13 cellular contexts compared by ENCODE assay signal in the genomic region with DNA sequence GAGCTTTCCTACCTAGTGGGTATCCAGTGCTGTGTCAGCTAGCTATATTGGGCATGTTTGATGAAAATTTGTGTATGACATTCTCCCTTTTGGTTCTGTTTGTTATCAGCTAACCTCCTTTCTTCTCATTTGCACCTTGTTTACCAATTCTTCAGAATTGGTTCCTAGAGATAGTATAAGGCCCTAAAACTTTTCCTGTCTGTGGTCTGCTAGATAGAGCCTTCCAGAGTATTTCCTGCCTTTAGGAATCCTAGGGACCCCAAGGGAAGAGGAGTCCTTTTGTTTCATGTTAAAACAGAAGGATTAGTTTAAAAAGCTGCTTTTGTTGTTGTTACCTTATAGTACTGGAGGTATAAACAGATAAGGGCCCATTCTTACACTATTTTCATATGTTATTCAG. TPM values are rescaled to one million over a fixed set of nuclear protein-coding genes. Genes with fewer than 3 reads are reported as not detected.
DNase-seq lines count a peak whose midpoint lies in the region; ATAC-seq and TF ChIP-seq lines count a peak whose summit lies in the region.
"Had no signal": no experiment of that assay in that cellular context is flagged by ENCODE, and none has a peak within 500 bp of the region (broad histone marks: within the 10 kb centered on the region; RNA-seq: fewer than 3 reads in every experiment).

No MANE protein-coding gene starts in this region.

- H3K4me1 ChIP-seq in adrenal gland (replicated peaks in 1 of 2) (peaks cover 4 to 59% of the 10 kb centered on the region in 2 donors), mesodermal cell (ENCODE audit: control insufficient read depth, insufficient read depth, low read length, poor library complexity, severe bottlenecking) (peaks cover 22% of the 10 kb centered on the region)

- H3K4me3 Mint-ChIP-seq in activated CD4-positive, alpha-beta memory T cell treated with anti-CD3 and anti-CD28 coated beads for 36 hours, result no peak overlapping the region
- no peak overlapping the region for H3K4me3 Mint-ChIP-seq in activated CD4-positive, alpha-beta memory T cell treated with anti-CD3 and anti-CD28 coated beads, Interleukin-2, amount 10 ng/mL, durations not matched to agents 7 days and 5 days
- H3K4me3 Mint-ChIP-seq in stimulated activated effector memory CD8-positive, alpha-beta T cell treated with anti-CD3 and anti-CD28 coated beads, Interleukin-12 subunit alpha, Interleukin-12 subunit beta, amount 100 ng/mL, for 72 hours, result no peak overlapping the region
- H3K4me3 Mint-ChIP-seq: activated B cell treated with CpG ODN at 0.5 μM for 24 hours, immature natural killer cell had no signal

- TF ChIP-seq POLR2A in adrenal gland (IDR thresholded peaks at IDR 0.05), result no peak

- H3K27ac ChIP-seq in adrenal gland (peak overlapping the region in 3 of 5 donors; percentile 8 to 62 (median 11)), mesodermal cell (ENCODE audit: low read depth, low read length, severe bottlenecking) (peak overlapping the region; percentile 88)
- H3K27ac ChIP-seq: 22Rv1 had no signal

- peak overlapping the region; percentile 21 for H3K27ac Mint-ChIP-seq in activated CD4-positive, alpha-beta memory T cell treated with anti-CD3 and anti-CD28 coated beads for 36 hours
- no peak overlapping the region for H3K27ac Mint-ChIP-seq in activated CD4-positive, alpha-beta memory T cell treated with anti-CD3 and anti-CD28 coated beads, Interleukin-2, amount 10 ng/mL, durations not matched to agents 7 days and 5 days
- H3K27ac Mint-ChIP-seq in stimulated activated effector memory CD8-positive, alpha-beta T cell treated with anti-CD3 and anti-CD28 coated beads, Interleukin-12 subunit alpha, Interleukin-12 subunit beta, amount 100 ng/mL, for 72 hours, result peak overlapping the region; percentile 33
- H3K27ac Mint-ChIP-seq: activated B cell treated with CpG ODN at 0.5 μM for 24 hours, progenitor cell of endocrine pancreas had no signal

- POLR2A ChIA-PET in activated CD4-positive, alpha-beta memory T cell treated with anti-CD3 and anti-CD28 coated beads for 36 hours (lab: Charles Lee), result interaction anchor here (0.7 kb wide), 1 partner anchor 226 kb away, joined by 5 read pairs; no protein-coding TSS in a partner anchor
- POLR2A ChIA-PET in activated CD4-positive, alpha-beta memory T cell treated with anti-CD3 and anti-CD28 coated beads, Interleukin-2, amount 10 ng/mL, durations not matched to agents 7 days and 5 days (lab: Charles Lee), result interaction anchor here (3.1 kb wide), 1 partner anchor 11 kb away, joined by 12 read pairs; a partner anchor contains a TSS

- intact Hi-C loops in activated CD4-positive, alpha-beta memory T cell treated with anti-CD3 and anti-CD28 coated beads for 36 hours (cut with micrococcal nuclease), result no loop called here
- intact Hi-C loops in adrenal gland (cut with DNase I), result no loop called here

- CTCF ChIA-PET in activated CD4-positive, alpha-beta memory T cell treated with anti-CD3 and anti-CD28 coated beads for 36 hours (lab: Charles Lee), result interaction anchor here (0.9 to 3.7 kb wide), 3 partner anchors 22 to 208 kb away, joined by 3 to 12 read pairs (median 11); no protein-coding TSS in a partner anchor
- CTCF ChIA-PET in activated CD4-positive, alpha-beta memory T cell treated with anti-CD3 and anti-CD28 coated beads, Interleukin-2, amount 10 ng/mL, durations not matched to agents 7 days and 5 days (lab: Charles Lee), result no interaction called here

- DNase-seq in activated CD4-positive, alpha-beta memory T cell treated with anti-CD3 and anti-CD28 coated beads for 36 hours, result no peak
- no peak for DNase-seq in activated CD4-positive, alpha-beta memory T cell treated with anti-CD3 and anti-CD28 coated beads, Interleukin-2, amount 10 ng/mL, durations not matched to agents 7 days and 5 days
- DNase-seq in adrenal gland (no peak), T-helper 9 cell (no peak)
- DNase-seq in stimulated activated effector memory CD8-positive, alpha-beta T cell treated with anti-CD3 and anti-CD28 coated beads, Interleukin-12 subunit alpha, Interleukin-12 subunit beta, amount 100 ng/mL, for 72 hours (ENCODE audit: low spot score in 2 of 2), result no peak
- DNase-seq: activated B cell treated with CpG ODN at 0.5 μM for 24 hours, DMS79, immature natural killer cell had no signal

- ATAC-seq in stimulated activated effector memory CD8-positive, alpha-beta T cell treated with anti-CD3 and anti-CD28 coated beads, Interleukin-12 subunit alpha, Interleukin-12 subunit beta, amount 100 ng/mL, for 72 hours, result no peak
- ATAC-seq in GM18867 (IDR thresholded peaks at IDR 0.05; ENCODE audit: unreplicated experiment) (no peak), HG02852 (IDR thresholded peaks at IDR 0.05; ENCODE audit: unreplicated experiment) (no peak)

- peaks cover 18% of the 10 kb centered on the region for H3K4me1 Mint-ChIP-seq in activated CD4-positive, alpha-beta memory T cell treated with anti-CD3 and anti-CD28 coated beads for 36 hours (ENCODE audit: low read depth)
- H3K4me1 Mint-ChIP-seq in activated CD4-positive, alpha-beta memory T cell treated with anti-CD3 and anti-CD28 coated beads, Interleukin-2, amount 10 ng/mL, durations not matched to agents 7 days and 5 days, result peaks cover 14% of the 10 kb centered on the region
- H3K4me1 Mint-ChIP-seq in stimulated activated effector memory CD8-positive, alpha-beta T cell treated with anti-CD3 and anti-CD28 coated beads, Interleukin-12 subunit alpha, Interleukin-12 subunit beta, amount 100 ng/mL, for 72 hours, result peaks cover 20% of the 10 kb centered on the region

- H3K4me3 ChIP-seq in adrenal gland (no peak overlapping the region), mesodermal cell (ENCODE audit: extremely low read depth, insufficient read depth, low read length, poor library complexity, severe bottlenecking) (no peak overlapping the region)

- no peaks in the 10 kb centered on the region for H3K27me3 Mint-ChIP-seq in activated CD4-positive, alpha-beta memory T cell treated with anti-CD3 and anti-CD28 coated beads for 36 hours
- H3K27me3 Mint-ChIP-seq in activated CD4-positive, alpha-beta memory T cell treated with anti-CD3 and anti-CD28 coated beads, Interleukin-2, amount 10 ng/mL, durations not matched to agents 7 days and 5 days, result no peaks in the 10 kb centered on the region
- H3K27me3 Mint-ChIP-seq: activated B cell treated with CpG ODN at 0.5 μM for 24 hours, progenitor cell of endocrine pancreas had no signal

- no peaks in the 10 kb centered on the region for H3K9me3 ChIP-seq in adrenal gland (replicated peaks in 1 of 3)
- no peaks in the 10 kb centered on the region for H3K9me3 ChIP-seq in mesodermal cell (ENCODE audit: control insufficient read depth, low read length)

- peaks cover 9% of the 10 kb centered on the region for H3K36me3 Mint-ChIP-seq in activated CD4-positive, alpha-beta memory T cell treated with anti-CD3 and anti-CD28 coated beads for 36 hours
- peaks cover 34% of the 10 kb centered on the region for H3K36me3 Mint-ChIP-seq in activated CD4-positive, alpha-beta memory T cell treated with anti-CD3 and anti-CD28 coated beads, Interleukin-2, amount 10 ng/mL, durations not matched to agents 7 days and 5 days (ENCODE audit: low read depth)
- H3K36me3 Mint-ChIP-seq in stimulated activated effector memory CD8-positive, alpha-beta T cell treated with anti-CD3 and anti-CD28 coated beads, Interleukin-12 subunit alpha, Interleukin-12 subunit beta, amount 100 ng/mL, for 72 hours, result peaks cover 69% of the 10 kb centered on the region

- H3K27me3 ChIP-seq in adrenal gland, result no peaks in the 10 kb centered on the region

- H3K9me3 Mint-ChIP-seq in activated CD4-positive, alpha-beta memory T cell treated with anti-CD3 and anti-CD28 coated beads for 36 hours, result no peaks in the 10 kb centered on the region
- no peaks in the 10 kb centered on the region for H3K9me3 Mint-ChIP-seq in activated CD4-positive, alpha-beta memory T cell treated with anti-CD3 and anti-CD28 coated beads, Interleukin-2, amount 10 ng/mL, durations not matched to agents 7 days and 5 days
- H3K9me3 Mint-ChIP-seq in stimulated activated effector memory CD8-positive, alpha-beta T cell treated with anti-CD3 and anti-CD28 coated beads, Interleukin-12 subunit alpha, Interleukin-12 subunit beta, amount 100 ng/mL, for 72 hours, result no peaks in the 10 kb centered on the region
- H3K9me3 Mint-ChIP-seq: activated B cell treated with CpG ODN at 0.5 μM for 24 hours, immature natural killer cell had no signal

- TF ChIP-seq CTCF in adrenal gland (IDR thresholded peaks at IDR 0.05), result no peak

- H3K36me3 ChIP-seq in adrenal gland (replicated peaks in 1 of 2), result peaks cover 0 to 27% of the 10 kb centered on the region in 2 donors
- H3K36me3 ChIP-seq in mesodermal cell (ENCODE audit: control insufficient read depth, insufficient read depth, low read length), result peaks cover 50% of the 10 kb centered on the region

RNA-seq across cellular contexts. Expression of a gene that starts 11.5 kb away (rescaled TPM):
- total RNA-seq in activated CD4-positive, alpha-beta memory T cell treated with anti-CD3 and anti-CD28 coated beads for 36 hours, result 10 to 100 TPM; 32.8 to 34.0 TPM
- total RNA-seq in activated CD4-positive, alpha-beta memory T cell treated with anti-CD3 and anti-CD28 coated beads, Interleukin-2, amount 10 ng/mL, durations not matched to agents 7 days and 5 days, result 10 to 100 TPM; 46.5 to 47.8 TPM
- 10 to 100 TPM; 21.2 to 47.1 (median 36.8) TPM for total RNA-seq in adrenal gland
- polyA plus RNA-seq in adrenal gland, result 10 to 100 TPM; 11.6 to 32.3 (median 15.6) TPM
- polyA plus RNA-seq in mesodermal cell (2013, experiment 1 of 2), result 44.3 TPM
- 34.5 TPM for polyA plus RNA-seq in mesodermal cell (2013, experiment 2 of 2)

RNA-seq across cellular contexts. Expression of a gene that starts 33.0 kb away (rescaled TPM):
- 10 to 100 TPM; 28.2 to 30.4 TPM for total RNA-seq in activated CD4-positive, alpha-beta memory T cell treated with anti-CD3 and anti-CD28 coated beads for 36 hours
- total RNA-seq in activated CD4-positive, alpha-beta memory T cell treated with anti-CD3 and anti-CD28 coated beads, Interleukin-2, amount 10 ng/mL, durations not matched to agents 7 days and 5 days, result 10 to 100 TPM; 26.7 to 27.9 TPM
- 10 to 100 TPM; 16.2 to 29.0 (median 25.9) TPM for total RNA-seq in adrenal gland
- 10 to 100 TPM; 15.4 to 32.1 (median 19.1) TPM for polyA plus RNA-seq in adrenal gland
- 21.8 TPM for polyA plus RNA-seq in mesodermal cell (2013, experiment 1 of 2)
- 19.8 TPM for polyA plus RNA-seq in mesodermal cell (2013, experiment 2 of 2)
